In the genomic region with DNA sequence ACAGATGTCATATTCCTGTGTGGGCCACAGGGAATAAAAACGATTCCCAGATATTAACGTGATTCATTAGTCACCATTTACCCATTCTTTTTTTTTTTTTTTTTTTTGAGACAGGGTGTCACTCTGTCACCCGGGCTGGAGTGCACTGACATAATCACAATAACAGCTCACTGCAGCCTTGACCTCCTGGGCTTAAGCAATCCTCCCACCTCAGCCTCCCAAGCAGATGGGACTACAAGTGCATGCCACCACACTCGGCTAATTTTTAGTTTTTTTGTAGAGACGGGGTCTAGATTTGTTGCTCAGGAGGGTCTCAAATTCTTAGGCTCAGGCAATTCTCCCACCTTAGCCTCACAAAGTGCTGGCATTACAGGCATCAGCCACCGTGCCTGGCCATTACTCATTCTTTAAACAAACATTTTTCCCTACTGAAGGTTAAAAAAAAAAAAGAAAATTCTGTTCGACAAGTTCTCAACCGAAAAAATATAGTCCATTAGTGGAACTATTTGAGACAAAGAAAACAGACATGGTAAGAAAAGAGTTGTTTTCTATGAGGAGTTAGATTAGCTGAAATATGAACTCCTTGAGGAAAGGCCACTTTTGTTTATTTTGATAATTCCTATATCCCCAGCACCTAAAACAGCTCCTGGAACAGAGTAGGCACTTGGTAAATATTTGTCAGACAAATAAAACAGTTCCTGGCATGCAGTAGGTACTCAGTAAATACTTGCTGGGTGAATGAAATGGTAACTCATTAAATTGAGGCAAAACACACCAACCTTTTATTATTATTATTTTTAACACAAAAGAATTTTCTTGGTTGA, we compare ENCODE assay signal across 16 cellular contexts.
"Had no signal": no experiment of that assay in that cellular context is flagged by ENCODE, and none has a peak within 500 bp of the region (broad histone marks: within the 10 kb centered on the region; RNA-seq: fewer than 3 reads in every experiment).

No MANE protein-coding gene starts in this region.

- H3K27me3 ChIP-seq: cardiac muscle cell, right atrium auricular region, tibial artery had no signal

- H3K4me1 ChIP-seq: tibial artery had no signal

- H3K4me3 ChIP-seq: cardiac muscle cell, right atrium auricular region, tibial artery had no signal

- DNase-seq: activated B cell treated with CpG ODN at 0.5 μM for 24 hours; activated CD4-positive, alpha-beta T cell treated with anti-CD3 and anti-CD28 coated beads, Interleukin-2, amount 10 ng/mL, durations not matched to agents 7 days and 5 days; activated naive CD4-positive, alpha-beta T cell; activated naive CD8-positive, alpha-beta T cell treated with anti-CD3 and anti-CD28 coated beads, Interleukin-2, amount 10 ng/mL, durations not matched to agents 7 days and 5 days; anterior cingulate cortex; hippocampal formation; mesendoderm; stimulated activated CD4-positive, alpha-beta T cell treated with anti-CD3 and anti-CD28 coated beads, Interleukin-2, amount 100 ng/mL, for 48 hours; stimulated activated naive B cell treated with anti-CD40 and anti-IgM and Interleukin-4, amounts not matched to agents 10 μg/mL and 1 μg/mL and 100 μg/mL, for 72 hours; tibial artery had no signal

- H3K27ac ChIP-seq: cardiac muscle cell, right atrium auricular region, tibial artery had no signal

- ATAC-seq: natural killer cell treated with Interleukin-12 subunit alpha and Interleukin-12 subunit beta and Interleukin-15 and Interleukin-18, amount 100 ng/mL, for 72 hours; stimulated activated naive B cell treated with anti-CD40 and anti-IgM and Interleukin-4, amounts not matched to agents 10 μg/mL and 1 μg/mL and 100 μg/mL, for 72 hours had no signal

- FAIRE-seq: colon, endometrium, urothelium cell line had no signal

- H3K9me3 ChIP-seq: right atrium auricular region, tibial artery had no signal
